In genomic region chr1:9700340-9700739, GRCh38 we compare ENCODE assay signal across 10 cellular contexts. TPM values are rescaled to one million over a fixed set of nuclear protein-coding genes. Genes with fewer than 3 reads are reported as not detected.
DNase-seq lines count a peak whose midpoint lies in the region; ATAC-seq, FAIRE-seq and TF ChIP-seq lines count a peak whose summit lies in the region.
"Had no signal": no experiment of that assay in that cellular context is flagged by ENCODE, and none has a peak within 500 bp of the region (broad histone marks: within the 10 kb centered on the region; RNA-seq: fewer than 3 reads in every experiment).

No MANE protein-coding gene starts in this region.

- DNase-seq in H54 (ENCODE audit: insufficient read length, low spot score) (peak; percentile 63), SJCRH30 (peak; percentile 54 to 59), epithelial cell of esophagus (ENCODE audit: low read depth) (peak; percentile 94), renal cortical epithelial cell (ENCODE audit: low read depth) (peak; percentile 89)
- no peak for DNase-seq in stimulated activated CD4-positive, alpha-beta T cell treated with anti-CD3 and anti-CD28 coated beads, Interleukin-12 subunit alpha, Interleukin-12 subunit beta, amount 100 ng/mL, for 4 hours
- no peak for DNase-seq in activated CD8-positive, alpha-beta memory T cell treated with anti-CD3 and anti-CD28 coated beads, Interleukin-2, amount 50 U/mL, for 4 hours
- DNase-seq: posterior cingulate gyrus had no signal

- no peak for TF ChIP-seq POLR2A in H54 (IDR thresholded peaks at IDR 0.05; ENCODE audit: low read depth, low read length)

- H3K4me3 ChIP-seq in SJCRH30 (no peak overlapping the region), epithelial cell of esophagus (ENCODE audit: low read length) (no peak overlapping the region)

- H3K9me3 ChIP-seq in SJCRH30 (replicated peaks) = no peaks in the 10 kb centered on the region

- H3K27ac ChIP-seq in SJCRH30 = peak overlapping the region; percentile 39

- ATAC-seq in HG03521 (IDR thresholded peaks at IDR 0.05; ENCODE audit: unreplicated experiment) (no peak), HG03354 (IDR thresholded peaks at IDR 0.05; ENCODE audit: poor library complexity, severe bottlenecking, unreplicated experiment) (no peak)

- TF ChIP-seq CTCF in epithelial cell of esophagus (IDR thresholded peaks at IDR 0.05; ENCODE audit: insufficient read depth, low read depth, low read length, missing control alignments) = no peak

- FAIRE-seq in H54 (lab: Jason Lieb, UNC) = peak; percentile 15
- FAIRE-seq: colon had no signal

- H3K4me1 ChIP-seq in SJCRH30 = peaks cover 12% of the 10 kb centered on the region

- no peaks in the 10 kb centered on the region for H3K27me3 ChIP-seq in SJCRH30

- H3K36me3 ChIP-seq in SJCRH30 = no peaks in the 10 kb centered on the region

RNA-seq across cellular contexts. Expression of gene PIK3CD, which starts 48.8 kb away (rescaled TPM):
- total RNA-seq in SJCRH30 (2014; rRNA removed; shearing (Covaris generic)) = 2.0 and 2.5 TPM in 2 replicates
- 18.4 and 29.5 TPM in 2 replicates for total RNA-seq in renal cortical epithelial cell

Comparison
In these comparisons a context has a peak if more than half of its experiments do, and no peak if none do; other contexts are left out.
1. DNase-seq: peak in H54 (single experiment), SJCRH30 (2 of 2), epithelial cell of esophagus (single experiment) and renal cortical epithelial cell (single experiment); none in stimulated activated CD4-positive, alpha-beta T cell treated with anti-CD3 and anti-CD28 coated beads, Interleukin-12 subunit alpha, Interleukin-12 subunit beta, amount 100 ng/mL, for 4 hours (single experiment) and activated CD8-positive, alpha-beta memory T cell treated with anti-CD3 and anti-CD28 coated beads, Interleukin-2, amount 50 U/mL, for 4 hours (single experiment).